In the genomic region with DNA sequence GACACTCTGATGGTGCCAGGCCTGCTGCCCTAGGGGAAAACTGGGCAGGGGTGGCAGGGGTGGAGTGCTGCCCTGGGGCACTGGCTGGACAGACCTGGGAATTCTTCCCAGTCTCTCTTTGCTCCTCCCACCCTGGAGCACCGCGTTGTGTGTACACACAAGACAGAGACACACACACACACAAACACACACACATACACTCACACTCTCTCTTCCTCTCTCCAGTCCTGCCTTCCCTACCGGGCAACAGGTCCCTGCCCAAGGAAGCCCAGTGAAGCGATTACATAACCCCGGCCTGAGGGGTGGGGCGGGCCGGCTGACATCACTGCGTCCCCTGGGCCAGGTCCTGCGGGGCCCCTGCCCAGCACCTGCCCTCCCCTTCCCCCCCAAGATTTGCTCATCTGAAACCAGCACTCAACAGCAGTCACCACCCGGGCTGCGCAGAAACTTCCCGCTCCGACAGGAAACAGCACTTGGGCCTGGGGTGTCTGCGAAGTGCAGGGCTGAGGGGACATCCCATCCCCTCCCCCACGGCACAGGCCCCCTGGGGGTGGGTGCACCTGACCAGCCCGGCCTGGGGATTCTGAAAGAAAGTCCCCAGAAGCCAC, we compare ENCODE assay signal across 8 cellular contexts. TPM values are rescaled to one million over a fixed set of nuclear protein-coding genes. Genes with fewer than 3 reads are reported as not detected.
A peak's percentile ranks its signal among the peaks of the same experiment; 100 is the strongest.
DNase-seq lines count a peak whose midpoint lies in the region; ATAC-seq, FAIRE-seq and TF ChIP-seq lines count a peak whose summit lies in the region.

No MANE protein-coding gene starts in this region.

- intact Hi-C loops in mammary epithelial cell (cut with micrococcal nuclease): loop anchor here (5.0 kb wide), 1 partner anchor 42 kb away; no protein-coding TSS in a partner anchor

- no peaks in the 10 kb centered on the region for H3K27me3 Mint-ChIP-seq in T-helper 2 cell treated with Interferon-gamma antibody and Interleukin-4, amounts not matched to agents 5 μg/mL and 100 μg/mL, for 36 hours (ENCODE audit: low read depth)

- peaks cover 7% of the 10 kb centered on the region for H4K20me1 ChIP-seq in mammary epithelial cell (ENCODE audit: insufficient read depth, low read length)

- H3K27ac Mint-ChIP-seq in T-helper 2 cell treated with Interferon-gamma antibody and Interleukin-4, amounts not matched to agents 5 μg/mL and 100 μg/mL, for 36 hours: peak overlapping the region; percentile 75

- no TSS peak for BruUV-seq in mammary epithelial cell (replicated peaks; lab: Mats Ljungman, UMichigan)

- H2AFZ ChIP-seq in mammary epithelial cell (ENCODE audit: low read depth, low read length): no peak overlapping the region

- no peak for TF ChIP-seq RAD21 in A549 (conservative IDR thresholded peaks at IDR 0.05 in 1 of 2, IDR thresholded peaks at IDR 0.05 in 1 of 2)

- H3K4me1 ChIP-seq in A549: peaks cover 61% of the 10 kb centered on the region
- H3K4me1 ChIP-seq in mammary epithelial cell (ENCODE audit: insufficient read depth, low read length): peaks cover 45% of the 10 kb centered on the region

- TF ChIP-seq POLR2A in A549 (IDR thresholded peaks at IDR 0.05; ENCODE audit: low read length): no peak

- POLR2A ChIA-PET in A549 (lab: Yijun Ruan, JAX): no interaction called here

- no peaks in the 10 kb centered on the region for H3K27me3 ChIP-seq in mammary epithelial cell (ENCODE audit: insufficient read depth, low read length)

- CTCF ChIA-PET in A549 (lab: Yijun Ruan, JAX) (interaction anchor here (1.2 to 1.8 kb wide), 2 partner anchors 21 to 30 kb away, joined by 4 to 7 read pairs; no protein-coding TSS in a partner anchor), mammary epithelial cell (lab: Charles Lee; ENCODE audit: low non-redundant PET) (no interaction called here)

- peaks cover 62% of the 10 kb centered on the region for H3K79me2 ChIP-seq in mammary epithelial cell (ENCODE audit: insufficient read depth, low read length)

- H3K9ac ChIP-seq in mammary epithelial cell (ENCODE audit: insufficient read depth, low read length): peak overlapping the region; percentile 74

- H3K4me2 ChIP-seq in A549: peak overlapping the region; percentile 85
- H3K4me2 ChIP-seq in mammary epithelial cell (ENCODE audit: insufficient read depth, low read depth, low read length): peak overlapping the region; percentile 93

- peaks cover 23% of the 10 kb centered on the region for H3K4me1 Mint-ChIP-seq in T-helper 2 cell treated with Interferon-gamma antibody and Interleukin-4, amounts not matched to agents 5 μg/mL and 100 μg/mL, for 36 hours (ENCODE audit: low read depth)

- H3K27ac ChIP-seq in A549 (peak overlapping the region; percentile 95 to 100), mammary epithelial cell (ENCODE audit: insufficient read depth, low read depth, low read length) (peak overlapping the region; percentile 48)

- in situ Hi-C loops in mammary epithelial cell (cut with MboI; ENCODE audit: low sequenced_read_pairs in 2 of 2): no loop called here

- ATAC-seq in A549: peak; percentile 7 to 57; a peak in 5 of 6 replicates
- no peak for ATAC-seq in GM21381 (IDR thresholded peaks at IDR 0.05; ENCODE audit: unreplicated experiment)

- WGBS in A549 (ENCODE audit: missing lambda C conversion rate): 1% methylated on average over 8 of the region's 16 CpGs
- 6% methylated on average over 12 of the region's 16 CpGs for WGBS in mammary epithelial cell (ENCODE audit: low coverage, missing lambda C conversion rate)

- DNase-seq in A549 (ENCODE audit: low read depth in 1 of 2, low spot score in 1 of 2) (peak in 1 of 2 experiments; percentile 76), GM18507 (ENCODE audit: extremely low spot score, insufficient read length, low read depth) (no peak), LNCaP clone FGC (ENCODE audit: low read depth) (peak; percentile 86), mammary epithelial cell (peak; percentile 78), iPS-NIHi11 (ENCODE audit: low spot score) (peak; percentile 64), skeletal muscle cell (ENCODE audit: low read depth) (no peak)
- DNase-seq in T-helper 2 cell treated with Interferon-gamma antibody and Interleukin-4, amounts not matched to agents 5 μg/mL and 100 μg/mL, for 36 hours (ENCODE audit: low spot score): peak; percentile 67

- no peaks in the 10 kb centered on the region for H3K9me3 Mint-ChIP-seq in T-helper 2 cell treated with Interferon-gamma antibody and Interleukin-4, amounts not matched to agents 5 μg/mL and 100 μg/mL, for 36 hours

- H3K4me3 Mint-ChIP-seq in T-helper 2 cell treated with Interferon-gamma antibody and Interleukin-4, amounts not matched to agents 5 μg/mL and 100 μg/mL, for 36 hours: peak overlapping the region; percentile 85

- peaks cover 4% of the 10 kb centered on the region for H3K36me3 ChIP-seq in mammary epithelial cell (ENCODE audit: insufficient read depth, low read length)

- no peaks in the 10 kb centered on the region for H3K9me3 ChIP-seq in A549
- H3K9me3 ChIP-seq in mammary epithelial cell (replicated peaks; ENCODE audit: insufficient read depth, low read length): no peaks in the 10 kb centered on the region

- peak overlapping the region; percentile 99 for H3K4me3 ChIP-seq in A549
- H3K4me3 ChIP-seq in LNCaP clone FGC (ENCODE audit: low read depth, low read length): peak overlapping the region; percentile 85
- H3K4me3 ChIP-seq in mammary epithelial cell (replicated peaks in 1 of 3; ENCODE audit: insufficient read depth in 1 of 3, low read depth in 2 of 3, low read length in 3 of 3): peak overlapping the region; percentile 67 to 98 (median 97)
- peak overlapping the region; percentile 93 for H3K4me3 ChIP-seq in skeletal muscle cell (ENCODE audit: low read depth, low read length)

- FAIRE-seq in A549 (lab: Jason Lieb, UNC) (no peak), GM18507 (lab: Jason Lieb, UNC) (peak; percentile 80)

- TF ChIP-seq EP300 in A549 (IDR thresholded peaks at IDR 0.05): no peak

- peaks cover 14% of the 10 kb centered on the region for H3K36me3 Mint-ChIP-seq in T-helper 2 cell treated with Interferon-gamma antibody and Interleukin-4, amounts not matched to agents 5 μg/mL and 100 μg/mL, for 36 hours (ENCODE audit: low read depth)

- TF ChIP-seq CTCF in A549 (IDR thresholded peaks at IDR 0.05): no peak
- TF ChIP-seq CTCF in LNCaP clone FGC (IDR thresholded peaks at IDR 0.05; ENCODE audit: control insufficient read depth, extremely low read depth, insufficient read depth): no peak
- no peak for TF ChIP-seq CTCF in mammary epithelial cell (conservative IDR thresholded peaks at IDR 0.05 in 1 of 2, IDR thresholded peaks at IDR 0.05 in 1 of 2; ENCODE audit: extremely low read depth in 1 of 2, insufficient read depth in 1 of 2, low read depth in 1 of 2, low read length in 2 of 2)

- dilution Hi-C loops in mammary epithelial cell (cut with HindIII; ENCODE audit: low sequenced_read_pairs): no loop called here

TF ChIP-seq in A549, 52 proteins besides CTCF, POLR2A, EP300 and RAD21:
- no peak for TF ChIP-seq ZFP36 (IDR thresholded peaks at IDR 0.05; ENCODE audit: borderline replicate concordance, partially characterized antibody)
- TF ChIP-seq CEBPB (IDR thresholded peaks at IDR 0.05): peak; percentile 12 to 57; a peak in 1 of 4 replicates
TF ChIP-seq in A549: peak in this region for 1.

RNA-seq across cellular contexts. Expression of gene MKNK2, which starts 1.2 kb away (rescaled TPM):
- polyA plus RNA-seq in A549 (2011; rRNA removed) (56.7 and 58.4 TPM in 2 replicates), A549 (2017; fragmentation: RNase III; extraction: RNeasy Plus Mini Kit Qiagen cat#74134 plus additional on column Dnase treatment) (38.8 to 55.4 TPM (median 48.3 TPM) in 3 replicates), mammary epithelial cell (152 TPM)
- polyA plus RNA-seq in A549 (2012; cell fraction: cytosol; rRNA removed): 63.4 and 81.9 TPM in 2 replicates
- 83.4 and 134 TPM in 2 replicates for polyA plus RNA-seq in A549 (2012; cell fraction: nucleus; rRNA removed)
- 63.9 and 84.8 TPM in 2 replicates for polyA minus RNA-seq in A549 (2011; rRNA and poly(A)+ RNA removed)
- total RNA-seq in mammary epithelial cell: 100 to 1,000 TPM in 1 of 2 donors, 10 to 100 TPM in 1; 91.7 to 248 TPM
- 244 TPM for polyA minus RNA-seq in mammary epithelial cell

RNA-seq across cellular contexts. Expression of gene BTBD2, which starts 34.3 kb away (rescaled TPM):
- polyA plus RNA-seq in A549 (2011; rRNA removed) (16.3 and 19.0 TPM in 2 replicates), A549 (2017; fragmentation: RNase III; extraction: RNeasy Plus Mini Kit Qiagen cat#74134 plus additional on column Dnase treatment) (26.7 to 32.7 TPM (median 29.6 TPM) in 3 replicates), mammary epithelial cell (25.9 TPM)
- polyA plus RNA-seq in A549 (2012; cell fraction: cytosol; rRNA removed): 39.6 and 61.5 TPM in 2 replicates
- 66.3 and 81.5 TPM in 2 replicates for polyA plus RNA-seq in A549 (2012; cell fraction: nucleus; rRNA removed)
- polyA minus RNA-seq in A549 (2011; rRNA and poly(A)+ RNA removed): 15.0 and 36.0 TPM in 2 replicates
- total RNA-seq in mammary epithelial cell: 10 to 100 TPM; 39.5 to 62.8 TPM
- 39.2 TPM for polyA minus RNA-seq in mammary epithelial cell

RNA-seq across cellular contexts. Expression of gene MOB3A, which starts 46.3 kb away (rescaled TPM):
- polyA plus RNA-seq in A549 (2011; rRNA removed) (10.9 and 12.9 TPM in 2 replicates), A549 (2017; fragmentation: RNase III; extraction: RNeasy Plus Mini Kit Qiagen cat#74134 plus additional on column Dnase treatment) (8.4 to 9.1 TPM (median 8.7 TPM) in 3 replicates), mammary epithelial cell (84.2 TPM)
- polyA plus RNA-seq in A549 (2012; cell fraction: cytosol; rRNA removed): 10.9 and 17.2 TPM in 2 replicates
- polyA plus RNA-seq in A549 (2012; cell fraction: nucleus; rRNA removed): 13.7 and 18.2 TPM in 2 replicates
- 19.7 and 26.2 TPM in 2 replicates for polyA minus RNA-seq in A549 (2011; rRNA and poly(A)+ RNA removed)
- total RNA-seq in mammary epithelial cell: 10 to 100 TPM; 22.0 to 91.4 TPM
- polyA minus RNA-seq in mammary epithelial cell: 147 TPM

RNA-seq across cellular contexts. Expression of gene IZUMO4, which starts 46.9 kb away (rescaled TPM):
- polyA plus RNA-seq in A549 (2011; rRNA removed): 0.36 and 0.70 TPM in 2 replicates
- 0.29 and 0.32 TPM in 2 replicates for polyA plus RNA-seq in A549 (2012; cell fraction: cytosol; rRNA removed)
- 7.6 and 8.6 TPM in 2 replicates for polyA plus RNA-seq in A549 (2012; cell fraction: nucleus; rRNA removed)
- polyA plus RNA-seq in A549 (2017; fragmentation: RNase III; extraction: RNeasy Plus Mini Kit Qiagen cat#74134 plus additional on column Dnase treatment): 1.0 to 1.8 TPM (median 1.0 TPM) in 3 replicates
- polyA minus RNA-seq in A549 (2011; rRNA and poly(A)+ RNA removed): 0.33 and 0.44 TPM in 2 replicates
- 10 to 100 TPM in 1 of 2 donors, 1 to 10 TPM in 1; 1.2 to 11.2 TPM for total RNA-seq in mammary epithelial cell
- 12.6 TPM for polyA plus RNA-seq in mammary epithelial cell
- 8.8 TPM for polyA minus RNA-seq in mammary epithelial cell

Comparison
In these comparisons a context has a peak if more than half of its experiments do, and no peak if none do; other contexts are left out.
1. DNase-seq: peak in LNCaP clone FGC (single experiment), T-helper 2 cell treated with Interferon-gamma antibody and Interleukin-4, amounts not matched to agents 5 μg/mL and 100 μg/mL, for 36 hours (single experiment), mammary epithelial cell (single experiment) and iPS-NIHi11 (single experiment); none in GM18507 (single experiment) and skeletal muscle cell (single experiment).
2. Peak in every context shown above with its lines, with median percentiles within 50 percentile points of each other: H3K4me3 ChIP-seq.